Comparison of ENCODE assay signal across 23 cellular contexts in genomic region chr9:108436470-108436869, GRCh38.
"Had no signal": no experiment of that assay in that cellular context is flagged by ENCODE, and none has a peak within 500 bp of the region (broad histone marks: within the 10 kb centered on the region; RNA-seq: fewer than 3 reads in every experiment).

No MANE protein-coding gene starts in this region.

- H3K4me1 Mint-ChIP-seq: endodermal cell; naive thymus-derived CD4-positive, alpha-beta T cell; nephron progenitor cell had no signal

- H3K27ac ChIP-seq: neutrophil, psoas muscle, right lobe of liver, spleen had no signal

- H3K9me3 Mint-ChIP-seq: endodermal cell, nephron progenitor cell, type B pancreatic cell had no signal

- H3K9me3 ChIP-seq: neutrophil, right lobe of liver had no signal

- H3K4me3 Mint-ChIP-seq: dendritic cell treated with granulocyte-macrophage colony-stimulating factor and Interleukin-4, amounts not matched to agents 40 ng/mL and 50 ng/mL, for 4 days; endodermal cell; naive thymus-derived CD4-positive, alpha-beta T cell; nephron progenitor cell; type B pancreatic cell had no signal

- H3K36me3 ChIP-seq: neutrophil, right lobe of liver, spleen had no signal

- H3K27me3 ChIP-seq: neutrophil, right lobe of liver, spleen had no signal

- H3K27me3 Mint-ChIP-seq: naive thymus-derived CD4-positive, alpha-beta T cell; type B pancreatic cell had no signal

- FAIRE-seq: colon, endothelial cell of umbilical vein, urothelium cell line had no signal

- H3K4me1 ChIP-seq: psoas muscle, right lobe of liver, spleen had no signal

- H3K4me3 ChIP-seq: psoas muscle, right lobe of liver, spleen had no signal

- H3K27ac Mint-ChIP-seq: dendritic cell treated with granulocyte-macrophage colony-stimulating factor and Interleukin-4, amounts not matched to agents 40 ng/mL and 50 ng/mL, for 4 days; endodermal cell; naive thymus-derived CD4-positive, alpha-beta T cell; nephron progenitor cell; type B pancreatic cell had no signal

- H3K36me3 Mint-ChIP-seq: naive thymus-derived CD4-positive, alpha-beta T cell; type B pancreatic cell had no signal

- ATAC-seq: naive thymus-derived CD4-positive, alpha-beta T cell; psoas muscle; right lobe of liver had no signal

- DNase-seq: effector CD4-positive, alpha-beta T cell; endodermal cell; erythroblast; foreskin melanocyte; head of caudate nucleus; hippocampal formation; kidney glomerular epithelial cell; mesendoderm; naive thymus-derived CD4-positive, alpha-beta T cell; nephron progenitor cell; psoas muscle; retina; right lobe of liver; stimulated activated CD4-positive, alpha-beta T cell treated with anti-CD3 and anti-CD28 coated beads, Interleukin-2, amount 100 ng/mL, for 24 hours; stimulated activated CD4-positive, alpha-beta T cell treated with anti-CD3 and anti-CD28 coated beads, Interleukin-4, amount 100 ng/mL, for 4 hours; stimulated activated naive CD4-positive, alpha-beta T cell had no signal
